Comparison of ENCODE assay signal across 8 cellular contexts in the genomic region with DNA sequence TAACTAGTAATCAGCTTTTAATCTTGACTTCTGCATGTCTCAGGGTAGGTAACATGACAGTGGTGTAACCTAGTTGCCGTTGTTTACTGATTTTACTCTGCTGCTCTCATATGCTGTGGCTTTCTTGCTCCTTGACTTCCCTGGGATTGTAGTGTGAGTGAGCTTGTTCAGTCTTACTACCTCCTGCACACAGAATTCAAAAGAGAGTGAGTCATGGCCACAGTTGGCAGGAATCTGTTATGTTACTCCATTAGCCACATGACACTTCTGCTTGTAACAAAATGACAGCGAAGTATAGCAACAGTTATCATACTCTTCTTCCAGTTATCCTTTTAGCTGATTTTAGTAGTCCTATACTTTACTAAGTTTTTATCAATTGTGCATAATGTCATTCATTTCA. TPM values are rescaled to one million over a fixed set of nuclear protein-coding genes. Genes with fewer than 3 reads are reported as not detected.
A peak's percentile ranks its signal among the peaks of the same experiment; 100 is the strongest.
DNase-seq lines count a peak whose midpoint lies in the region; ATAC-seq, FAIRE-seq and TF ChIP-seq lines count a peak whose summit lies in the region.

No MANE protein-coding gene starts in this region.

- ATAC-seq in naive thymus-derived CD8-positive, alpha-beta T cell = no peak
- no peak for ATAC-seq in GM21526 (IDR thresholded peaks at IDR 0.05; ENCODE audit: low FRiP score, unreplicated experiment)

- DNase-seq in Caki2 (ENCODE audit: low read depth) = peak; percentile 75
- peak; percentile 38 for DNase-seq in NCI-H2196 treated with DMSO at 0.1 percent for 48 hours (lab: John Stamatoyannopoulos, UW; ENCODE audit: unreplicated experiment)
- peak; percentile 35 for DNase-seq in epidermal melanocyte (ENCODE audit: insufficient read length, low spot score)
- DNase-seq in naive thymus-derived CD8-positive, alpha-beta T cell = no peak
- no peak for DNase-seq in GM13976 (ENCODE audit: low spot score)
- no peak for DNase-seq in GM12891 (ENCODE audit: insufficient read length, low spot score)
- DNase-seq in activated CD8-positive, alpha-beta memory T cell treated with anti-CD3 and anti-CD28 coated beads for 24 hours = no peak

- H3K27ac Mint-ChIP-seq in naive thymus-derived CD8-positive, alpha-beta T cell = peak overlapping the region in 5 of 10 donors; percentile 14 to 76 (median 48)

- FAIRE-seq in GM12891 (lab: Jason Lieb, UNC) = no peak

- H3K36me3 Mint-ChIP-seq in naive thymus-derived CD8-positive, alpha-beta T cell = peaks cover 0 to 55% (median 0%) of the 10 kb centered on the region in 3 donors

- H3K4me3 Mint-ChIP-seq in naive thymus-derived CD8-positive, alpha-beta T cell = peak overlapping the region in 6 of 10 donors; percentile 2 to 65 (median 26)

- POLR2A ChIA-PET in naive thymus-derived CD8-positive, alpha-beta T cell (lab: Charles Lee) = no interaction called here

- H3K9me3 Mint-ChIP-seq in naive thymus-derived CD8-positive, alpha-beta T cell = no peaks in the 10 kb centered on the region

- no peak for TF ChIP-seq CTCF in GM13976 (IDR thresholded peaks at IDR 0.05; ENCODE audit: borderline replicate concordance, control extremely low read depth, extremely low read depth, insufficient read depth, missing control alignments)

- H3K27me3 Mint-ChIP-seq in naive thymus-derived CD8-positive, alpha-beta T cell = no peaks in the 10 kb centered on the region

- in situ Hi-C loops in Caki2 (cut with HindIII; ENCODE audit: low pct_unique_long_range_greater_than_20kb, low sequenced_read_pairs) = no loop called here
- in situ Hi-C loops in GM13976 (cut with MboI; ENCODE audit: low sequenced_read_pairs, unreplicated experiment) = no loop called here

- H3K4me1 Mint-ChIP-seq in naive thymus-derived CD8-positive, alpha-beta T cell = peaks cover 59 to 88% (median 87%) of the 10 kb centered on the region in 4 donors

- TF ChIP-seq POLR2A in GM12891 (IDR thresholded peaks at IDR 0.05; ENCODE audit: low read depth, low read length) = no peak

TF ChIP-seq in GM12891, 5 proteins besides CTCF, POLR2A, EP300 and RAD21:
- no peak for TF ChIP-seq SPI1 (IDR thresholded peaks at IDR 0.05; ENCODE audit: low read depth, low read length)
- TF ChIP-seq PAX5 (IDR thresholded peaks at IDR 0.05; ENCODE audit: insufficient read depth, low read length, severe bottlenecking) = no peak
- no peak for TF ChIP-seq POLR2AphosphoS5 (IDR thresholded peaks at IDR 0.05; ENCODE audit: low read depth, low read length)
- no peak for TF ChIP-seq TAF1 (IDR thresholded peaks at IDR 0.05; ENCODE audit: low read depth, low read length)
- TF ChIP-seq POU2F2 (IDR thresholded peaks at IDR 0.05; ENCODE audit: low read depth, low read length) = no peak

RNA-seq across cellular contexts. Expression of gene TNRC6A, which starts 18.8 kb away (rescaled TPM):
- total RNA-seq in Caki2 (2014; rRNA removed; shearing (Covaris generic); ENCODE audit: low replicate concordance) = 6.2 and 12.2 TPM in 2 replicates
- total RNA-seq in naive thymus-derived CD8-positive, alpha-beta T cell = 10 to 100 TPM; 84.1 to 85.2 TPM
- polyA plus RNA-seq in naive thymus-derived CD8-positive, alpha-beta T cell = 10 to 100 TPM in 2 of 3 donors, 1 to 10 TPM in 1; 9.4 to 12.9 (median 10.9) TPM
- polyA plus RNA-seq in GM12891 (2012; ENCODE audit: low read depth, missing spikeins) = 9.6 TPM

Comparison
In these comparisons a context has a peak if more than half of its experiments do, and no peak if none do; other contexts are left out.
1. DNase-seq: peak in Caki2 (single experiment), NCI-H2196 treated with DMSO at 0.1 percent for 48 hours (single experiment) and epidermal melanocyte (single experiment); none in naive thymus-derived CD8-positive, alpha-beta T cell (0 of 10), GM13976 (single experiment), GM12891 (single experiment) and activated CD8-positive, alpha-beta memory T cell treated with anti-CD3 and anti-CD28 coated beads for 24 hours (single experiment).